In genomic region chr5:76789991-76790571, GRCh38 we compare ENCODE assay signal across 10 cellular contexts. TPM values are rescaled to one million over a fixed set of nuclear protein-coding genes. Genes with fewer than 3 reads are reported as not detected.
DNase-seq lines count a peak whose midpoint lies in the region; ATAC-seq and TF ChIP-seq lines count a peak whose summit lies in the region.
"Had no signal": no experiment of that assay in that cellular context is flagged by ENCODE, and none has a peak within 500 bp of the region (broad histone marks: within the 10 kb centered on the region; RNA-seq: fewer than 3 reads in every experiment).

No MANE protein-coding gene starts in this region.

- H3K4me1 Mint-ChIP-seq in natural killer cell treated with Interleukin-12 subunit alpha and Interleukin-12 subunit beta and Interleukin-15 and Interleukin-18, amount 100 ng/mL, for 72 hours (ENCODE audit: low read depth in 2 of 2) = peaks cover 7 to 16% of the 10 kb centered on the region in 2 donors
- no peaks in the 10 kb centered on the region for H3K4me1 Mint-ChIP-seq in natural killer cell

- H3K36me3 Mint-ChIP-seq in natural killer cell treated with Interleukin-12 subunit alpha and Interleukin-12 subunit beta and Interleukin-15 and Interleukin-18, amount 100 ng/mL, for 72 hours = no peaks in the 10 kb centered on the region
- no peaks in the 10 kb centered on the region for H3K36me3 Mint-ChIP-seq in natural killer cell

- peak overlapping the region; percentile 51 to 75 for H3K27ac ChIP-seq in breast epithelium
- H3K27ac ChIP-seq in mesodermal cell (ENCODE audit: low read depth, low read length, severe bottlenecking) = peak overlapping the region; percentile 98
- H3K27ac ChIP-seq in dorsolateral prefrontal cortex = no peak overlapping the region
- peak overlapping the region in 2 of 4 donors; percentile 66 to 67 for H3K27ac ChIP-seq in Peyer's patch

- no peaks in the 10 kb centered on the region for H3K36me3 ChIP-seq in breast epithelium
- no peaks in the 10 kb centered on the region for H3K36me3 ChIP-seq in mesodermal cell (ENCODE audit: control insufficient read depth, insufficient read depth, low read length)
- no peaks in the 10 kb centered on the region for H3K36me3 ChIP-seq in Peyer's patch

- no peaks in the 10 kb centered on the region for H3K9me3 Mint-ChIP-seq in natural killer cell treated with Interleukin-12 subunit alpha and Interleukin-12 subunit beta and Interleukin-15 and Interleukin-18, amount 100 ng/mL, for 72 hours
- H3K9me3 Mint-ChIP-seq in natural killer cell = no peaks in the 10 kb centered on the region

- H3K27me3 ChIP-seq in breast epithelium = no peaks in the 10 kb centered on the region
- H3K27me3 ChIP-seq in dorsolateral prefrontal cortex = no peaks in the 10 kb centered on the region
- no peaks in the 10 kb centered on the region for H3K27me3 ChIP-seq in Peyer's patch

- TF ChIP-seq CTCF in natural killer cell (IDR thresholded peaks at IDR 0.05) = no peak
- TF ChIP-seq CTCF in breast epithelium (IDR thresholded peaks at IDR 0.05) = no peak
- no peak for TF ChIP-seq CTCF in dorsolateral prefrontal cortex (IDR thresholded peaks at IDR 0.05 in 54 of 56, conservative IDR thresholded peaks at IDR 0.05 in 2 of 56; ENCODE audit: low read depth in 1 of 56, partially characterized antibody in 56 of 56)
- TF ChIP-seq CTCF in Peyer's patch (IDR thresholded peaks at IDR 0.05) = no peak

- H3K4me3 ChIP-seq in breast epithelium (no peak overlapping the region), mesodermal cell (ENCODE audit: extremely low read depth, insufficient read depth, low read length, poor library complexity, severe bottlenecking) (no peak overlapping the region), dorsolateral prefrontal cortex (no peak overlapping the region), Peyer's patch (no peak overlapping the region)

- peak overlapping the region; percentile 52 to 70 for H3K27ac Mint-ChIP-seq in natural killer cell treated with Interleukin-12 subunit alpha and Interleukin-12 subunit beta and Interleukin-15 and Interleukin-18, amount 100 ng/mL, for 72 hours
- no peak overlapping the region for H3K27ac Mint-ChIP-seq in natural killer cell

- H3K9me3 ChIP-seq in breast epithelium (no peaks in the 10 kb centered on the region), mesodermal cell (ENCODE audit: control insufficient read depth, low read length) (no peaks in the 10 kb centered on the region), Peyer's patch (no peaks in the 10 kb centered on the region)

- DNase-seq in natural killer cell treated with Interleukin-12 subunit alpha and Interleukin-12 subunit beta and Interleukin-15 and Interleukin-18, amount 100 ng/mL, for 72 hours (ENCODE audit: low spot score) = no peak
- DNase-seq in natural killer cell (no peak), breast epithelium (ENCODE audit: low spot score in 2 of 2) (no peak), amniotic stem cell (lab: John Stamatoyannopoulos, UW) (no peak), SIG-M5 treated with dmso at 0.1 percent for 504 hours (lab: John Stamatoyannopoulos, UW; ENCODE audit: unreplicated experiment) (no peak), dorsolateral prefrontal cortex (no peak), Peyer's patch (no peak)
- DNase-seq: DMS 273 treated with DMSO at 0.1 percent for 48 hours, NCI-H187 had no signal

- peak in 1 of 2 donors; percentile 22 for ATAC-seq in natural killer cell treated with Interleukin-12 subunit alpha and Interleukin-12 subunit beta and Interleukin-15 and Interleukin-18, amount 100 ng/mL, for 72 hours
- no peak for ATAC-seq in natural killer cell

- intact Hi-C loops in natural killer cell (cut with micrococcal nuclease) (no loop called here), breast epithelium (cut with DNase I; ENCODE audit: low total_unique reads) (no loop called here), dorsolateral prefrontal cortex (cut with DNase I) (no loop called here)

- peaks cover 0 to 3% of the 10 kb centered on the region in 2 donors for H3K27me3 Mint-ChIP-seq in natural killer cell treated with Interleukin-12 subunit alpha and Interleukin-12 subunit beta and Interleukin-15 and Interleukin-18, amount 100 ng/mL, for 72 hours
- H3K27me3 Mint-ChIP-seq in natural killer cell (ENCODE audit: low read depth in 2 of 2) = no peaks in the 10 kb centered on the region

- TF ChIP-seq POLR2A in breast epithelium (IDR thresholded peaks at IDR 0.05) (no peak), Peyer's patch (IDR thresholded peaks at IDR 0.05) (no peak)

- no peaks in the 10 kb centered on the region for H3K4me1 ChIP-seq in breast epithelium
- peaks cover 45% of the 10 kb centered on the region for H3K4me1 ChIP-seq in mesodermal cell (ENCODE audit: control insufficient read depth, insufficient read depth, low read length, poor library complexity, severe bottlenecking)
- H3K4me1 ChIP-seq in Peyer's patch = peaks cover 0 to 33% (median 2%) of the 10 kb centered on the region in 4 donors

- 84 to 86% methylated on average over 4 to 5 of the region's 8 CpGs for WGBS in mesodermal cell (ENCODE audit: insufficient coverage in 2 of 2), 2 experiments

- peak overlapping the region; percentile 45 for H3K4me3 Mint-ChIP-seq in natural killer cell treated with Interleukin-12 subunit alpha and Interleukin-12 subunit beta and Interleukin-15 and Interleukin-18, amount 100 ng/mL, for 72 hours
- H3K4me3 Mint-ChIP-seq in natural killer cell = no peak overlapping the region

RNA-seq across cellular contexts. Expression of gene F2RL1, which starts 28.7 kb away (rescaled TPM):
- total RNA-seq in natural killer cell treated with Interleukin-12 subunit alpha and Interleukin-12 subunit beta and Interleukin-15 and Interleukin-18, amount 100 ng/mL, for 72 hours = not detected
- total RNA-seq in natural killer cell (under 1 TPM in 2 of 3 donors, not detected in 1; 0.29 to 0.35 TPM), breast epithelium (10 to 100 TPM in 1 of 3 donors, 1 to 10 TPM in 1, under 1 TPM in 1; 0.64 to 13.8 (median 5.6) TPM), dorsolateral prefrontal cortex (1 to 10 TPM in 48 of 120 experiments, under 1 TPM in 70, not detected in 2; 0.16 to 2.2 (median 0.90) TPM), Peyer's patch (100 to 1,000 TPM in 2 of 4 donors, 10 to 100 TPM in 1, 1 to 10 TPM in 1; 9.9 to 146 (median 88.2) TPM)
- polyA plus RNA-seq in mesodermal cell (2013, experiment 1 of 2) = 193 TPM
- polyA plus RNA-seq in mesodermal cell (2013, experiment 2 of 2) = 155 TPM

RNA-seq across cellular contexts. Expression of gene S100Z, which starts 59.7 kb away (rescaled TPM):
- total RNA-seq in natural killer cell treated with Interleukin-12 subunit alpha and Interleukin-12 subunit beta and Interleukin-15 and Interleukin-18, amount 100 ng/mL, for 72 hours = not detected
- total RNA-seq in natural killer cell = 1 to 10 TPM in 1 of 3 donors, under 1 TPM in 2; 0.60 to 3.3 (median 0.91) TPM
- 1 to 10 TPM in 1 of 3 donors, under 1 TPM in 1, not detected in 1; 0.33 to 1.0 TPM for total RNA-seq in breast epithelium
- 0.48 TPM for polyA plus RNA-seq in mesodermal cell (2013, experiment 1 of 2)
- not detected for polyA plus RNA-seq in mesodermal cell (2013, experiment 2 of 2)
- 1 to 10 TPM in 33 of 120 experiments, under 1 TPM in 54, not detected in 33; 0.29 to 3.7 (median 0.86) TPM for total RNA-seq in dorsolateral prefrontal cortex
- total RNA-seq in Peyer's patch = 10 to 100 TPM in 1 of 4 donors, not detected in 3; 11.6 TPM

Comparison
In these comparisons a context has a peak if more than half of its experiments do, and no peak if none do; other contexts are left out.
1. H3K27ac Mint-ChIP-seq: peak in natural killer cell treated with Interleukin-12 subunit alpha and Interleukin-12 subunit beta and Interleukin-15 and Interleukin-18, amount 100 ng/mL, for 72 hours (2 of 2); none in natural killer cell (0 of 2).
2. H3K27ac ChIP-seq: peak in breast epithelium (2 of 2) and mesodermal cell (single experiment); none in dorsolateral prefrontal cortex (0 of 59).